ENCODE assay signal across 28 cellular contexts in genomic region chrX:21778236-21778635, GRCh38. TPM values are rescaled to one million over a fixed set of nuclear protein-coding genes. Genes with fewer than 3 reads are reported as not detected.
A peak's percentile ranks its signal among the peaks of the same experiment; 100 is the strongest.
DNase-seq lines count a peak whose midpoint lies in the region; ATAC-seq and TF ChIP-seq lines count a peak whose summit lies in the region.
"Had no signal": no experiment of that assay in that cellular context is flagged by ENCODE, and none has a peak within 500 bp of the region (broad histone marks: within the 10 kb centered on the region; RNA-seq: fewer than 3 reads in every experiment).

No MANE protein-coding gene starts in this region.

- H3K27ac Mint-ChIP-seq in WTC11 (no peak overlapping the region), T-cell (no peak overlapping the region)

- no peak overlapping the region for H3K4me3 ChIP-seq in mesendoderm (ENCODE audit: low read length)
- H3K4me3 ChIP-seq: GM12878, GM23248, SK-N-MC had no signal

- no peak for TF ChIP-seq CTCF in WTC11 (IDR thresholded peaks at IDR 0.05)

- no peaks in the 10 kb centered on the region for H3K79me2 ChIP-seq in mesendoderm (ENCODE audit: control insufficient read depth, insufficient read depth, low read length)

- H2BK5ac ChIP-seq in mesendoderm (ENCODE audit: low read length) = no peak overlapping the region

- no peak overlapping the region for H2BK15ac ChIP-seq in mesendoderm (replicated peaks; ENCODE audit: low read depth)

- H3K27me3 Mint-ChIP-seq in WTC11 (ENCODE audit: low read depth) (no peaks in the 10 kb centered on the region), T-cell (no peaks in the 10 kb centered on the region)

- no peak overlapping the region for H3K9ac ChIP-seq in mesendoderm (ENCODE audit: low read length)
- H3K9ac ChIP-seq: GM23248 had no signal

- no peak overlapping the region for H3K27ac ChIP-seq in mesendoderm (ENCODE audit: low read depth, low read length)
- H3K27ac ChIP-seq: 22Rv1, GM23248, SK-N-MC had no signal

- peak; percentile 56 for ATAC-seq in WTC11
- ATAC-seq in T-cell (replicated peaks in 1 of 4) = no peak
- ATAC-seq: HCT116, Panc1 had no signal

- H3K23ac ChIP-seq in mesendoderm (ENCODE audit: low read length) = no peak overlapping the region

- H3K4ac ChIP-seq in mesendoderm (ENCODE audit: low read depth, low read length) = no peak overlapping the region

- no peaks in the 10 kb centered on the region for H3K9me3 Mint-ChIP-seq in WTC11
- H3K9me3 Mint-ChIP-seq in T-cell = no peaks in the 10 kb centered on the region

- H3K36me3 Mint-ChIP-seq in WTC11 (no peaks in the 10 kb centered on the region), T-cell (no peaks in the 10 kb centered on the region)

- no peak overlapping the region for H4K8ac ChIP-seq in mesendoderm (ENCODE audit: low read depth, low read length)

- H3K4me3 Mint-ChIP-seq in WTC11 (no peak overlapping the region), T-cell (no peak overlapping the region)

- H3K27me3 ChIP-seq in mesendoderm (ENCODE audit: insufficient read depth, low read length, poor library complexity) = no peaks in the 10 kb centered on the region
- H3K27me3 ChIP-seq: BE2C had no signal

- POLR2A ChIA-PET in WTC11 (lab: Charles Lee) = no interaction called here
- POLR2A ChIA-PET in T-cell (lab: Charles Lee) = no interaction called here

- no peak overlapping the region for H3K18ac ChIP-seq in mesendoderm (ENCODE audit: low read length)

- H4K5ac ChIP-seq in mesendoderm (ENCODE audit: low read length) = no peak overlapping the region

- H3K4me1 Mint-ChIP-seq in WTC11 (peaks cover 31% of the 10 kb centered on the region), T-cell (peaks cover 5 to 9% (median 6%) of the 10 kb centered on the region in 3 donors)

- no peak overlapping the region for H3K56ac ChIP-seq in mesendoderm (ENCODE audit: low read length)

- H3K79me1 ChIP-seq in mesendoderm (ENCODE audit: low read length) = no peaks in the 10 kb centered on the region

- WGBS in mesendoderm (ENCODE audit: extremely low coverage, insufficient coverage, low lambda C conversion rate) = no CpG with 5 or more reads among the region's 1 CpG

- no peaks in the 10 kb centered on the region for H3K36me3 ChIP-seq in mesendoderm (ENCODE audit: control insufficient read depth, insufficient read depth, low read length)
- H3K36me3 ChIP-seq: BE2C had no signal

- DNase-seq in DMS 273 (lab: John Stamatoyannopoulos, UW; ENCODE audit: unreplicated experiment) = peak; percentile 56
- no peak for DNase-seq in DMS 273 treated with DMSO at 0.1 percent for 48 hours (lab: John Stamatoyannopoulos, UW)
- no peak for DNase-seq in WTC11 (ENCODE audit: low spot score)
- peak; percentile 15 for DNase-seq in mesendoderm
- DNase-seq in effector CD4-positive, alpha-beta T cell = no peak
- no peak for DNase-seq in NCI-H1105 (lab: John Stamatoyannopoulos, UW)
- no peak for DNase-seq in T-cell
- DNase-seq: ACHN, BE2C, Calu3, DMS53, GDM1, GM23248, NCI-H1092, NCI-H1436 treated with DMSO at 0.1 percent for 48 hours, NCI-H187 treated with DMSO at 0.1 percent for 48 hours, NCI-H2227 treated with DMSO at 0.1 percent for 48 hours, NCI-H526 treated with DMSO at 0.1 percent for 48 hours, SHP77 treated with DMSO at 0.1 percent for 48 hours, SW 1271 had no signal

- H3K4me1 ChIP-seq in mesendoderm (ENCODE audit: control insufficient read depth, low read depth, low read length) = no peaks in the 10 kb centered on the region
- H3K4me1 ChIP-seq: BE2C had no signal

- H2AK5ac ChIP-seq in mesendoderm (ENCODE audit: low read length) = no peak overlapping the region

- no peak overlapping the region for H2BK120ac ChIP-seq in mesendoderm (ENCODE audit: low read depth, low read length)

- no peak overlapping the region for H3K4me2 ChIP-seq in mesendoderm (ENCODE audit: low read length)

- CTCF ChIA-PET in WTC11 (lab: Charles Lee) = no interaction called here
- CTCF ChIA-PET in T-cell (lab: Charles Lee) = no interaction called here

TF ChIP-seq in WTC11, 78 proteins besides CTCF, POLR2A, EP300 and RAD21:
- TF ChIP-seq TEAD4 (CRISPR knock-in tag; IDR thresholded peaks at IDR 0.05) (no peak), IRF2 (CRISPR knock-in tag; IDR thresholded peaks at IDR 0.05; ENCODE audit: borderline replicate concordance, low read depth) (no peak), ZNF396 (CRISPR knock-in tag; IDR thresholded peaks at IDR 0.05; ENCODE audit: borderline replicate concordance) (no peak), CBFB (CRISPR knock-in tag; IDR thresholded peaks at IDR 0.05; ENCODE audit: low read depth) (no peak), CDX4 (CRISPR knock-in tag; IDR thresholded peaks at IDR 0.05; ENCODE audit: borderline replicate concordance) (no peak)
TF ChIP-seq in WTC11: peak in this region for 0.

RNA-seq across cellular contexts. Expression of gene SMPX, which starts 20.3 kb away (rescaled TPM):
- not detected in 3 replicates for total RNA-seq in WTC11 (2021)
- polyA plus RNA-seq in mesendoderm (2013, experiment 1 of 2) = not detected
- 0.06 TPM for polyA plus RNA-seq in mesendoderm (2013, experiment 2 of 2)
- not detected for total RNA-seq in T-cell
- total RNA-seq: Calu3, GM12878, GM23248, HT-29, NCI-H460, OCI-LY7 had no signal
- polyA plus RNA-seq: GM23248 had no signal

Comparison
In these comparisons a context has a peak if more than half of its experiments do, and no peak if none do; other contexts are left out.
1. DNase-seq: peak in DMS 273 (single experiment) and mesendoderm (single experiment); none in DMS 273 treated with DMSO at 0.1 percent for 48 hours (single experiment), WTC11 (single experiment), effector CD4-positive, alpha-beta T cell (single experiment), NCI-H1105 (single experiment) and T-cell (0 of 34).